In the genomic region with DNA sequence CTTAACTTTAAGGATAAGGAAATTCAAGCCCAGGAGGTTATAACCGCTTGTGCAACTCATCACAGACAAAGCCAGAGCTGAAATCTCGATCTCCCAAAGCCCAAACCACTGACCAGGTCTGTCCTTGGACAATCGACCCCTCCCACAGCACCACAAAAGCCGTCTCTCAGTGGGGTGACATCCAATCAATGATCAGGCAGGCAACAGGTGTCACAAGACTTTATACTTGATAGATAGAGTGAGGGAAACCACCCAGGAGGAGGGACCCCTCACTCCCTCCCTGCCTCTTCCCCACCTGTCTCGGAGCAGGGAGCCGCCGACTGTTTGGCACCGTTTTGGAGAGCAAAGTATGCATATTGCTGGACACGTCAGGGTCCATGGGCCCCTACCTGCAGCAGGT, we compare ENCODE assay signal across 34 cellular contexts. TPM values are rescaled to one million over a fixed set of nuclear protein-coding genes. Genes with fewer than 3 reads are reported as not detected.
"Had no signal": no experiment of that assay in that cellular context is flagged by ENCODE, and none has a peak within 500 bp of the region (broad histone marks: within the 10 kb centered on the region; RNA-seq: fewer than 3 reads in every experiment).

No MANE protein-coding gene starts in this region.

- H3K36me3 ChIP-seq: ovary, spleen, suprapubic skin, tibial artery, transverse colon, upper lobe of right lung, uterus had no signal

- H3K27me3 Mint-ChIP-seq: natural killer cell treated with Interleukin-12 subunit alpha and Interleukin-12 subunit beta and Interleukin-15 and Interleukin-18, amount 100 ng/mL, for 72 hours; stimulated activated memory B cell treated with anti-CD40 and anti-IgM and Interleukin-4, amounts not matched to agents 10 μg/mL and 1 μg/mL and 100 μg/mL, for 72 hours; stimulated activated naive CD8-positive, alpha-beta T cell treated with anti-CD3 and anti-CD28 coated beads, Interleukin-15, amount 100 ng/mL, for 72 hours had no signal

- H3K9me3 Mint-ChIP-seq: naive thymus-derived CD8-positive, alpha-beta T cell; natural killer cell treated with Interleukin-12 subunit alpha and Interleukin-12 subunit beta and Interleukin-15 and Interleukin-18, amount 100 ng/mL, for 72 hours; nephron progenitor cell; neural crest cell; stimulated activated memory B cell treated with anti-CD40 and anti-IgM and Interleukin-4, amounts not matched to agents 10 μg/mL and 1 μg/mL and 100 μg/mL, for 72 hours; stimulated activated naive CD8-positive, alpha-beta T cell treated with anti-CD3 and anti-CD28 coated beads, Interleukin-15, amount 100 ng/mL, for 72 hours; type B pancreatic cell had no signal

- H3K27ac Mint-ChIP-seq: naive thymus-derived CD8-positive, alpha-beta T cell; natural killer cell treated with Interleukin-12 subunit alpha and Interleukin-12 subunit beta and Interleukin-15 and Interleukin-18, amount 100 ng/mL, for 72 hours; nephron progenitor cell; progenitor cell of endocrine pancreas; stimulated activated memory B cell treated with anti-CD40 and anti-IgM and Interleukin-4, amounts not matched to agents 10 μg/mL and 1 μg/mL and 100 μg/mL, for 72 hours; stimulated activated naive CD8-positive, alpha-beta T cell treated with anti-CD3 and anti-CD28 coated beads, Interleukin-15, amount 100 ng/mL, for 72 hours; type B pancreatic cell had no signal

- H3K9me3 ChIP-seq: ovary, psoas muscle, spleen, suprapubic skin, testis, tibial artery, transverse colon, upper lobe of right lung, uterus had no signal

- H3K4me1 Mint-ChIP-seq: naive thymus-derived CD8-positive, alpha-beta T cell; nephron progenitor cell; neural crest cell; stimulated activated memory B cell treated with anti-CD40 and anti-IgM and Interleukin-4, amounts not matched to agents 10 μg/mL and 1 μg/mL and 100 μg/mL, for 72 hours; stimulated activated naive CD8-positive, alpha-beta T cell treated with anti-CD3 and anti-CD28 coated beads, Interleukin-15, amount 100 ng/mL, for 72 hours had no signal

- H3K9ac ChIP-seq: parathyroid adenoma had no signal

- DNase-seq: naive thymus-derived CD8-positive, alpha-beta T cell; nephron progenitor cell; occipital lobe; ovary; psoas muscle; right cardiac atrium; spleen; stimulated activated CD4-positive, alpha-beta T cell treated with anti-CD3 and anti-CD28 coated beads, Interleukin-12 subunit alpha, Interleukin-12 subunit beta, amount 100 ng/mL, for 4 hours; stimulated activated CD4-positive, alpha-beta T cell treated with anti-CD3 and anti-CD28 coated beads, Interleukin-1b, Interleukin-23, amount 100 ng/mL, for 48 hours; stimulated activated CD4-positive, alpha-beta T cell treated with anti-CD3 and anti-CD28 coated beads, Interleukin-4, amount 100 ng/mL, for 1 hour; stimulated activated CD4-positive, alpha-beta T cell treated with anti-CD3 and anti-CD28 coated beads, Interleukin-4, amount 100 ng/mL, for 4 hours; stimulated activated CD8-positive, alpha-beta memory T cell treated with anti-CD3 and anti-CD28 coated beads, Interleukin-4, amount 100 ng/mL, for 48 hours; stimulated activated naive CD4-positive, alpha-beta T cell; stimulated activated naive CD8-positive, alpha-beta T cell treated with anti-CD3 and anti-CD28 coated beads, Interleukin-15, amount 100 ng/mL, for 72 hours; stimulated activated naive CD8-positive, alpha-beta T cell treated with anti-CD3 and anti-CD28 coated beads, Interleukin-15, Interleukin-2, amounts not matched to agents 100 U/mL and 50 U/mL, for 24 hours; substantia nigra; testis; tibial artery; transverse colon; upper lobe of right lung; uterus had no signal

- H2AFZ ChIP-seq: parathyroid adenoma had no signal

- ATAC-seq: naive thymus-derived CD8-positive, alpha-beta T cell; natural killer cell treated with Interleukin-12 subunit alpha and Interleukin-12 subunit beta and Interleukin-15 and Interleukin-18, amount 100 ng/mL, for 72 hours; psoas muscle; right cardiac atrium; sciatic nerve; stimulated activated memory B cell treated with anti-CD40 and anti-IgM and Interleukin-4, amounts not matched to agents 10 μg/mL and 1 μg/mL and 100 μg/mL, for 72 hours; stimulated activated naive CD8-positive, alpha-beta T cell treated with anti-CD3 and anti-CD28 coated beads, Interleukin-15, amount 100 ng/mL, for 72 hours; stimulated activated naive CD8-positive, alpha-beta T cell treated with anti-CD3 and anti-CD28 coated beads, Interleukin-15, Interleukin-2, amounts not matched to agents 100 U/mL and 50 U/mL, for 24 hours; upper lobe of right lung had no signal

- H3K4me1 ChIP-seq: parathyroid adenoma, psoas muscle, spleen, suprapubic skin, testis, tibial artery, transverse colon, upper lobe of right lung, uterus had no signal

- H3K79me2 ChIP-seq: parathyroid adenoma had no signal

- H3K27me3 ChIP-seq: ovary, suprapubic skin, testis, tibial artery, transverse colon, upper lobe of right lung, uterus had no signal

- H3K36me3 Mint-ChIP-seq: naive thymus-derived CD8-positive, alpha-beta T cell; natural killer cell treated with Interleukin-12 subunit alpha and Interleukin-12 subunit beta and Interleukin-15 and Interleukin-18, amount 100 ng/mL, for 72 hours; stimulated activated memory B cell treated with anti-CD40 and anti-IgM and Interleukin-4, amounts not matched to agents 10 μg/mL and 1 μg/mL and 100 μg/mL, for 72 hours; type B pancreatic cell had no signal

- H3K4me3 ChIP-seq: ovary, psoas muscle, skin epidermis, smooth muscle cell, spleen, suprapubic skin, testis, tibial artery, transverse colon, upper lobe of right lung, uterus had no signal

- H3K27ac ChIP-seq: ovary, parathyroid adenoma, psoas muscle, skin epidermis, spleen, suprapubic skin, testis, tibial artery, transverse colon, upper lobe of right lung, uterus had no signal

- H3K4me3 Mint-ChIP-seq: naive thymus-derived CD8-positive, alpha-beta T cell; natural killer cell treated with Interleukin-12 subunit alpha and Interleukin-12 subunit beta and Interleukin-15 and Interleukin-18, amount 100 ng/mL, for 72 hours; nephron progenitor cell; neural crest cell; stimulated activated memory B cell treated with anti-CD40 and anti-IgM and Interleukin-4, amounts not matched to agents 10 μg/mL and 1 μg/mL and 100 μg/mL, for 72 hours; stimulated activated naive CD8-positive, alpha-beta T cell treated with anti-CD3 and anti-CD28 coated beads, Interleukin-15, amount 100 ng/mL, for 72 hours; type B pancreatic cell had no signal

- H3K4me2 ChIP-seq: smooth muscle cell had no signal

RNA-seq across cellular contexts. Expression of gene SDR42E2, which starts 14.5 kb away (rescaled TPM):
- total RNA-seq: neural crest cell, occipital lobe, osteoblast, progenitor cell of endocrine pancreas, renal cortical epithelial cell, sciatic nerve, smooth muscle cell, suprapubic skin, transverse colon, urinary bladder, uterus had no signal
- polyA plus RNA-seq: right cardiac atrium, urinary bladder had no signal

RNA-seq across cellular contexts. Expression of gene VWA3A, which starts 55.5 kb away (rescaled TPM):
- total RNA-seq: neural crest cell, smooth muscle cell had no signal
- polyA plus RNA-seq: naive thymus-derived CD8-positive, alpha-beta T cell; smooth muscle cell had no signal
